21 cellular contexts compared by ENCODE assay signal in genomic region chrX:2781698-2782097, GRCh38. TPM values are rescaled to one million over a fixed set of nuclear protein-coding genes. Genes with fewer than 3 reads are reported as not detected.
A peak's percentile ranks its signal among the peaks of the same experiment; 100 is the strongest.
DNase-seq lines count a peak whose midpoint lies in the region; ATAC-seq and TF ChIP-seq lines count a peak whose summit lies in the region.
"Had no signal": no experiment of that assay in that cellular context is flagged by ENCODE, and none has a peak within 500 bp of the region (broad histone marks: within the 10 kb centered on the region; RNA-seq: fewer than 3 reads in every experiment).

No MANE protein-coding gene starts in this region.

- H3K9ac ChIP-seq in neuronal stem cell (ENCODE audit: low read depth, low read length, poor library complexity): no peak overlapping the region

- no peak overlapping the region for H2BK12ac ChIP-seq in neuronal stem cell (ENCODE audit: low read length)

- no peaks in the 10 kb centered on the region for H3K36me3 ChIP-seq in neuronal stem cell (replicated peaks in 1 of 2; ENCODE audit: control insufficient read depth in 2 of 2, insufficient read depth in 2 of 2, low read length in 2 of 2)

- ATAC-seq in GM19395 (IDR thresholded peaks at IDR 0.05; ENCODE audit: unreplicated experiment): peak; percentile 49
- ATAC-seq in HG03354 (IDR thresholded peaks at IDR 0.05; ENCODE audit: poor library complexity, severe bottlenecking, unreplicated experiment): peak; percentile 62

- no peak overlapping the region for H3K27ac ChIP-seq in neuronal stem cell (replicated peaks; ENCODE audit: low read length)
- H3K27ac ChIP-seq: PC-9, VCaP had no signal

- H2BK5ac ChIP-seq in neuronal stem cell (ENCODE audit: low read length): no peak overlapping the region

- H3K4me3 Mint-ChIP-seq in CD14-positive monocyte: no peak overlapping the region
- H3K4me3 Mint-ChIP-seq: HFFc6, neural crest cell had no signal

- H3K4me1 ChIP-seq in neuronal stem cell (ENCODE audit: control insufficient read depth in 2 of 2, insufficient read depth in 1 of 2, low read depth in 1 of 2, low read length in 2 of 2): peaks cover 5 to 13% of the 10 kb centered on the region in 2 donors

- no peak overlapping the region for H3K23ac ChIP-seq in neuronal stem cell (ENCODE audit: low read depth, low read length, poor library complexity)

- DNase-seq in dermis blood vessel endothelial cell (peak; percentile 24), neuronal stem cell (ENCODE audit: low spot score) (no peak), CD14-positive monocyte (ENCODE audit: low spot score) (no peak), MV-4-11 (lab: John Stamatoyannopoulos, UW) (no peak), NCI-H1694 (lab: John Stamatoyannopoulos, UW) (no peak)
- no peak for DNase-seq in activated CD4-positive, alpha-beta T cell treated with anti-CD3 and anti-CD28 coated beads for 4 hours
- DNase-seq: activated effector memory CD4-positive, alpha-beta T cell treated with Interleukin-2 at 50 U/mL for 16 hours; aorta; DMS79; foreskin melanocyte; HFFc6; NCI-H2029 treated with DMSO at 0.1 percent for 48 hours; PC-9; stimulated activated CD4-positive, alpha-beta T cell treated with anti-CD3 and anti-CD28 coated beads, Interleukin-2, amount 100 ng/mL, for 24 hours had no signal

- H4K91ac ChIP-seq in neuronal stem cell (ENCODE audit: low read depth, low read length, poor library complexity): no peak overlapping the region

- H3K27me3 Mint-ChIP-seq in CD14-positive monocyte (ENCODE audit: low read depth in 3 of 3): peaks cover 0 to 11% (median 3%) of the 10 kb centered on the region in 3 donors

- no peak overlapping the region for H3K4me3 ChIP-seq in neuronal stem cell (ENCODE audit: low read length in 2 of 2)
- H3K4me3 ChIP-seq: PC-9 had no signal

- no peak overlapping the region for H3K4ac ChIP-seq in neuronal stem cell (ENCODE audit: low read length)

- no peaks in the 10 kb centered on the region for H3K36me3 Mint-ChIP-seq in CD14-positive monocyte

- no peak for TF ChIP-seq CTCF in CD14-positive monocyte (IDR thresholded peaks at IDR 0.05)

- no peaks in the 10 kb centered on the region for H3K27me3 ChIP-seq in neuronal stem cell (ENCODE audit: control insufficient read depth in 3 of 3, insufficient read depth in 3 of 3, low read depth in 1 of 3, low read length in 3 of 3)

- H3K27ac Mint-ChIP-seq in CD14-positive monocyte: no peak overlapping the region
- H3K27ac Mint-ChIP-seq: HFFc6 had no signal

- H3K79me1 ChIP-seq in neuronal stem cell (ENCODE audit: low read depth, low read length): no peaks in the 10 kb centered on the region

- H3K4me1 Mint-ChIP-seq in CD14-positive monocyte: peaks cover 3% of the 10 kb centered on the region

- no peak overlapping the region for H4K8ac ChIP-seq in neuronal stem cell (ENCODE audit: low read depth, low read length)

- intact Hi-C loops in CD14-positive monocyte (cut with micrococcal nuclease): no loop called here

- peak overlapping the region; percentile 31 for H2AFZ ChIP-seq in neuronal stem cell (ENCODE audit: low read length)
- H2AFZ ChIP-seq: PC-9 had no signal

- H2BK15ac ChIP-seq in neuronal stem cell (ENCODE audit: low read length): no peak overlapping the region

- H3K14ac ChIP-seq in neuronal stem cell (ENCODE audit: low read length): no peak overlapping the region

- no peak overlapping the region for H2AK5ac ChIP-seq in neuronal stem cell (ENCODE audit: low read depth, low read length)

- no CpG with 5 or more reads among the region's 6 CpGs for WGBS in neuronal stem cell (ENCODE audit: extremely low coverage in 2 of 2, insufficient read length in 2 of 2, insufficient replicate concordance in 1 of 2), 2 donors

- H3K18ac ChIP-seq in neuronal stem cell (ENCODE audit: low read length): no peak overlapping the region

- H3K9me3 Mint-ChIP-seq in CD14-positive monocyte: peaks cover 0 to 2% (median 0%) of the 10 kb centered on the region in 7 donors
- H3K9me3 Mint-ChIP-seq: HFFc6, neural crest cell had no signal

- H3K4me2 ChIP-seq in neuronal stem cell (ENCODE audit: insufficient read depth, low read length, poor library complexity, severe bottlenecking): no peak overlapping the region
- H3K4me2 ChIP-seq: PC-9 had no signal

- no peaks in the 10 kb centered on the region for H3K9me3 ChIP-seq in neuronal stem cell (replicated peaks in 1 of 2; ENCODE audit: control insufficient read depth in 2 of 2, insufficient read depth in 1 of 2, low read depth in 1 of 2, low read length in 2 of 2)

- no peak overlapping the region for H2BK120ac ChIP-seq in neuronal stem cell (ENCODE audit: low read depth, low read length)

RNA-seq across cellular contexts. Expression of gene XG, which starts 29.9 kb away (rescaled TPM):
- under 0.01 TPM in 1 of 2 replicates, not detected in the other for total RNA-seq in dermis blood vessel endothelial cell
- not detected for polyA plus RNA-seq in neuronal stem cell (2013, experiment 1 of 2)
- polyA plus RNA-seq in neuronal stem cell (2013, experiment 2 of 2): 0.03 TPM
- polyA plus RNA-seq in CD14-positive monocyte: not detected
- total RNA-seq: endothelial cell of umbilical vein, lung microvascular endothelial cell, MCF 10A, neural crest cell, PC-9 had no signal

RNA-seq across cellular contexts. Expression of gene GYG2, which starts 47.0 kb away (rescaled TPM):
- 0.23 and 0.68 TPM in 2 replicates for total RNA-seq in dermis blood vessel endothelial cell
- 37.5 TPM for polyA plus RNA-seq in neuronal stem cell (2013, experiment 1 of 2)
- polyA plus RNA-seq in neuronal stem cell (2013, experiment 2 of 2): 34.3 TPM
- polyA plus RNA-seq in CD14-positive monocyte: not detected
- total RNA-seq: MCF 10A had no signal
